In the genomic region with DNA sequence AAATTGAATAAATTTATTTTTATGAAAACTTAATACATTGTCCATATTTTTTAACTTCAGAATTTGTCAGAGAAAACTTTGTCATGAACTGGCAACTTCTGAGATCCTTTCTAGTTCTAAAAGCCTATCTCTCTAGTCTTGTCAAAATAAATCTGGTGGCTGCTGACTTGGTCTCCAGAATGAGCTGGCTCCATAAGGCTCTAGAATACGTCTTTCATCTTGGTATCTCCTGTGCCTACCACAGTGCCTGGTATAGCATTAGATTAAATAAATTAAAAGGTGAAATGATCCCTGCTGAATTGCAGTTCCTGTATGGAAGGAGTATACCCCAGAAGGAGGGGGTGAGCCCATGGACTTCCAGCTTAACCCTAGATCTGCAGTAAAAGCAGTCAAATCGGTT, we compare ENCODE assay signal across 17 cellular contexts.
"Had no signal": no experiment of that assay in that cellular context is flagged by ENCODE, and none has a peak within 500 bp of the region (broad histone marks: within the 10 kb centered on the region; RNA-seq: fewer than 3 reads in every experiment).

No MANE protein-coding gene starts in this region.

- H3K27ac ChIP-seq: stomach, suprapubic skin, testis, thoracic aorta, thyroid gland, tibial artery, tibial nerve, transverse colon, upper lobe of left lung, upper lobe of right lung, uterus, vagina had no signal

- ATAC-seq: stimulated activated effector memory CD8-positive, alpha-beta T cell treated with anti-CD3 and anti-CD28 coated beads, Interleukin-12 subunit alpha, Interleukin-12 subunit beta, amount 100 ng/mL, for 72 hours; stimulated activated memory B cell treated with anti-CD40 and anti-IgM and Interleukin-4, amounts not matched to agents 10 μg/mL and 1 μg/mL and 100 μg/mL, for 72 hours; stimulated activated naive B cell treated with anti-CD40 and anti-IgM and Interleukin-4, amounts not matched to agents 10 μg/mL and 1 μg/mL and 100 μg/mL, for 72 hours; stimulated activated naive CD8-positive, alpha-beta T cell treated with anti-CD3 and anti-CD28 coated beads, Interleukin-15, amount 100 ng/mL, for 72 hours; stimulated activated naive CD8-positive, alpha-beta T cell treated with anti-CD3 and anti-CD28 coated beads, Interleukin-15, Interleukin-2, amounts not matched to agents 100 U/mL and 50 U/mL, for 24 hours; upper lobe of right lung had no signal

- H3K4me1 ChIP-seq: testis had no signal

- H3K36me3 ChIP-seq: stomach, suprapubic skin, thoracic aorta, thyroid gland, tibial artery, tibial nerve, transverse colon, upper lobe of left lung, upper lobe of right lung, uterus, vagina had no signal

- H3K9me3 ChIP-seq: stomach, suprapubic skin, testis, thoracic aorta, thyroid gland, tibial artery, tibial nerve, transverse colon, upper lobe of left lung, upper lobe of right lung, uterus, vagina had no signal

- H3K4me3 ChIP-seq: stomach, suprapubic skin, testis, thoracic aorta, thyroid gland, tibial artery, tibial nerve, transverse colon, upper lobe of left lung, upper lobe of right lung, uterus, vagina had no signal
